Comparison of ENCODE assay signal across 8 cellular contexts in genomic region chr19:45886427-45887310, GRCh38. TPM values are rescaled to one million over a fixed set of nuclear protein-coding genes. Genes with fewer than 3 reads are reported as not detected.
A peak's percentile ranks its signal among the peaks of the same experiment; 100 is the strongest.
DNase-seq lines count a peak whose midpoint lies in the region; TF ChIP-seq lines count a peak whose summit lies in the region.

No MANE protein-coding gene starts in this region.

- 19% methylated on average over 6 of the region's 36 CpGs for WGBS in suprapubic skin

- H3K4me1 Mint-ChIP-seq in activated naive CD4-positive, alpha-beta T cell treated with anti-CD3 and anti-CD28 coated beads, Interleukin-2, amount 50 U/mL, for 24 hours = peaks cover 15% of the 10 kb centered on the region

- DNase-seq in GDM1 (lab: John Stamatoyannopoulos, UW) (peak; percentile 83), HFF-Myc (ENCODE audit: extremely low read depth, low read depth) (peak; percentile 77), NCI-H1092 (lab: John Stamatoyannopoulos, UW) (peak; percentile 73), SK-N-MC (ENCODE audit: low read depth, low spot score) (peak; percentile 77), glomerular endothelial cell (ENCODE audit: extremely low read depth, low read depth, low spot score) (peak; percentile 50), occipital lobe (lab: John Stamatoyannopoulos, UW) (peak; percentile 83), suprapubic skin (ENCODE audit: low spot score in 2 of 2) (peak; percentile 94 to 95)

- no peaks in the 10 kb centered on the region for H3K27me3 ChIP-seq in suprapubic skin

- H3K9ac ChIP-seq in SK-N-MC (ENCODE audit: insufficient read length) = peak overlapping the region; percentile 88

- H3K27ac ChIP-seq in SK-N-MC (peak overlapping the region; percentile 93), suprapubic skin (peak overlapping the region; percentile 91)

- TF ChIP-seq POLR2A in suprapubic skin (IDR thresholded peaks at IDR 0.05) = peak in 1 of 2 donors; percentile 43

- H3K27ac Mint-ChIP-seq in activated naive CD4-positive, alpha-beta T cell treated with anti-CD3 and anti-CD28 coated beads, Interleukin-2, amount 50 U/mL, for 24 hours = peak overlapping the region; percentile 98

- H3K36me3 Mint-ChIP-seq in activated naive CD4-positive, alpha-beta T cell treated with anti-CD3 and anti-CD28 coated beads, Interleukin-2, amount 50 U/mL, for 24 hours = peaks cover 2% of the 10 kb centered on the region

- no peaks in the 10 kb centered on the region for H3K27me3 Mint-ChIP-seq in activated naive CD4-positive, alpha-beta T cell treated with anti-CD3 and anti-CD28 coated beads, Interleukin-2, amount 50 U/mL, for 24 hours

- peaks cover 46% of the 10 kb centered on the region for H3K4me1 ChIP-seq in suprapubic skin

- no peaks in the 10 kb centered on the region for H3K9me3 Mint-ChIP-seq in activated naive CD4-positive, alpha-beta T cell treated with anti-CD3 and anti-CD28 coated beads, Interleukin-2, amount 50 U/mL, for 24 hours

- no peaks in the 10 kb centered on the region for H3K36me3 ChIP-seq in SK-N-MC (ENCODE audit: insufficient read depth, low read length)
- H3K36me3 ChIP-seq in suprapubic skin = peaks cover 13% of the 10 kb centered on the region

- H3K9me3 ChIP-seq in SK-N-MC (ENCODE audit: low read depth, low read length) = no peaks in the 10 kb centered on the region
- H3K9me3 ChIP-seq in suprapubic skin = no peaks in the 10 kb centered on the region

- H3K4me3 Mint-ChIP-seq in activated naive CD4-positive, alpha-beta T cell treated with anti-CD3 and anti-CD28 coated beads, Interleukin-2, amount 50 U/mL, for 24 hours = peak overlapping the region; percentile 99

- no peak for TF ChIP-seq EP300 in suprapubic skin (IDR thresholded peaks at IDR 0.05)

- H3K4me3 ChIP-seq in HFF-Myc (replicated peaks; ENCODE audit: low read depth, low read length) = peak overlapping the region; percentile 56
- H3K4me3 ChIP-seq in SK-N-MC = peak overlapping the region; percentile 98
- H3K4me3 ChIP-seq in suprapubic skin = peak overlapping the region; percentile 81

- no peak for TF ChIP-seq CTCF in HFF-Myc (IDR thresholded peaks at IDR 0.05; ENCODE audit: low read depth, low read length, missing control alignments)
- no peak for TF ChIP-seq CTCF in suprapubic skin (IDR thresholded peaks at IDR 0.05)

RNA-seq across cellular contexts. Expression of gene IRF2BP1, which starts 0.7 kb away (rescaled TPM):
- total RNA-seq in glomerular endothelial cell (27.1 and 32.3 TPM in 2 replicates), occipital lobe (32.1 TPM), suprapubic skin (10 to 100 TPM; 24.7 to 36.9 (median 30.7) TPM)

RNA-seq across cellular contexts. Expression of gene MYPOP, which starts 15.7 kb away (rescaled TPM):
- total RNA-seq in glomerular endothelial cell = 6.0 and 7.4 TPM in 2 replicates
- total RNA-seq in occipital lobe = 0.78 TPM
- total RNA-seq in suprapubic skin = 1 to 10 TPM; 4.4 to 9.4 (median 6.5) TPM

RNA-seq across cellular contexts. Expression of gene FOXA3, which starts 22.5 kb away (rescaled TPM):
- total RNA-seq in glomerular endothelial cell (not detected in 2 replicates), occipital lobe (not detected), suprapubic skin (under 1 TPM in 1 of 4 donors, not detected in 3; 0.30 TPM)

RNA-seq across cellular contexts. Expression of gene SYMPK, which starts 23.7 kb away (rescaled TPM):
- total RNA-seq in glomerular endothelial cell = 58.0 and 58.2 TPM in 2 replicates
- total RNA-seq in occipital lobe = 16.4 TPM
- total RNA-seq in suprapubic skin = 10 to 100 TPM; 32.8 to 76.3 (median 44.1) TPM

RNA-seq across cellular contexts. Expression of gene NANOS2, which starts 27.9 kb away (rescaled TPM):
- total RNA-seq in glomerular endothelial cell (not detected in 2 replicates), occipital lobe (not detected), suprapubic skin (not detected)

Comparison
In these comparisons a context has a peak if more than half of its experiments do, and no peak if none do; other contexts are left out.
1. Peak in every context shown above with its lines: DNase-seq, H3K4me3 ChIP-seq and H3K27ac ChIP-seq.